ENCODE assay signal across 2 cellular contexts in the genomic region with DNA sequence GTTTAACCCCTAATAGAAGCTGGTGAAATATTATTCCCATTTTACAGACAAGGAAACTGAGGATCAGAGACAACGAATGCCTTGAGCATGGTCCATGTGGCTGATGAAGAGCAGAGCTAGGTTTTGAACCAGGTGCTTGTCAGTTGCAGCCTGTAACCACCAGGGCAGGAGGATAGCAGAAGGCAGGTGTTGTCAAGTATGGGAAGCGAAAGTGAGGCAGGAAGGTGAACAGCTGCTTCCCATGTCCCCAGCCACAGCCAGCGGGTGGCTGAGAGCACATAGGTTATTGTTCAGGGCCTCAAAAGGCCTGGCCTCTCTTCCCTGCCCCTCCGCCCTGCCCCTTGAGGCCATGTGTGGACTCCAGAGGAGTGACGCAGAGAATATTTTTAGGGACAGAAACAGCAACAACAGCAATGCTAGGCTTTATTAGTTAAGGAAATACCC.
TF ChIP-seq lines count a peak whose summit lies in the region.

No MANE protein-coding gene starts in this region.

TF ChIP-seq in A549, 52 proteins besides CTCF, POLR2A, EP300 and RAD21 (continued from another document):
- TF ChIP-seq, protein P1, sequence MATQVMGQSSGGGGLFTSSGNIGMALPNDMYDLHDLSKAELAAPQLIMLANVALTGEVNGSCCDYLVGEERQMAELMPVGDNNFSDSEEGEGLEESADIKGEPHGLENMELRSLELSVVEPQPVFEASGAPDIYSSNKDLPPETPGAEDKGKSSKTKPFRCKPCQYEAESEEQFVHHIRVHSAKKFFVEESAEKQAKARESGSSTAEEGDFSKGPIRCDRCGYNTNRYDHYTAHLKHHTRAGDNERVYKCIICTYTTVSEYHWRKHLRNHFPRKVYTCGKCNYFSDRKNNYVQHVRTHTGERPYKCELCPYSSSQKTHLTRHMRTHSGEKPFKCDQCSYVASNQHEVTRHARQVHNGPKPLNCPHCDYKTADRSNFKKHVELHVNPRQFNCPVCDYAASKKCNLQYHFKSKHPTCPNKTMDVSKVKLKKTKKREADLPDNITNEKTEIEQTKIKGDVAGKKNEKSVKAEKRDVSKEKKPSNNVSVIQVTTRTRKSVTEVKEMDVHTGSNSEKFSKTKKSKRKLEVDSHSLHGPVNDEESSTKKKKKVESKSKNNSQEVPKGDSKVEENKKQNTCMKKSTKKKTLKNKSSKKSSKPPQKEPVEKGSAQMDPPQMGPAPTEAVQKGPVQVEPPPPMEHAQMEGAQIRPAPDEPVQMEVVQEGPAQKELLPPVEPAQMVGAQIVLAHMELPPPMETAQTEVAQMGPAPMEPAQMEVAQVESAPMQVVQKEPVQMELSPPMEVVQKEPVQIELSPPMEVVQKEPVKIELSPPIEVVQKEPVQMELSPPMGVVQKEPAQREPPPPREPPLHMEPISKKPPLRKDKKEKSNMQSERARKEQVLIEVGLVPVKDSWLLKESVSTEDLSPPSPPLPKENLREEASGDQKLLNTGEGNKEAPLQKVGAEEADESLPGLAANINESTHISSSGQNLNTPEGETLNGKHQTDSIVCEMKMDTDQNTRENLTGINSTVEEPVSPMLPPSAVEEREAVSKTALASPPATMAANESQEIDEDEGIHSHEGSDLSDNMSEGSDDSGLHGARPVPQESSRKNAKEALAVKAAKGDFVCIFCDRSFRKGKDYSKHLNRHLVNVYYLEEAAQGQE (IDR thresholded peaks at IDR 0.05), result no peak
- TF ChIP-seq CBX2 (IDR thresholded peaks at IDR 0.05; ENCODE audit: borderline replicate concordance, low read depth) (no peak), POLR2AphosphoS2 (conservative IDR thresholded peaks at IDR 0.05; ENCODE audit: low read length) (no peak), MAZ (IDR thresholded peaks at IDR 0.05; ENCODE audit: borderline replicate concordance, low read depth, low read length) (no peak), CHD2 (IDR thresholded peaks at IDR 0.05; ENCODE audit: low read length, partially characterized antibody) (no peak), FOSB (CRISPR knock-in tag; IDR thresholded peaks at IDR 0.05) (no peak), NFE2L2 (conservative IDR thresholded peaks at IDR 0.05; ENCODE audit: low read length) (no peak), BHLHE40 (IDR thresholded peaks at IDR 0.05; ENCODE audit: low read depth, low read length) (no peak)
- TF ChIP-seq, protein P2, sequence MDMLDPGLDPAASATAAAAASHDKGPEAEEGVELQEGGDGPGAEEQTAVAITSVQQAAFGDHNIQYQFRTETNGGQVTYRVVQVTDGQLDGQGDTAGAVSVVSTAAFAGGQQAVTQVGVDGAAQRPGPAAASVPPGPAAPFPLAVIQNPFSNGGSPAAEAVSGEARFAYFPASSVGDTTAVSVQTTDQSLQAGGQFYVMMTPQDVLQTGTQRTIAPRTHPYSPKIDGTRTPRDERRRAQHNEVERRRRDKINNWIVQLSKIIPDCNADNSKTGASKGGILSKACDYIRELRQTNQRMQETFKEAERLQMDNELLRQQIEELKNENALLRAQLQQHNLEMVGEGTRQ (IDR thresholded peaks at IDR 0.05), result no peak
- TF ChIP-seq, protein P3, sequence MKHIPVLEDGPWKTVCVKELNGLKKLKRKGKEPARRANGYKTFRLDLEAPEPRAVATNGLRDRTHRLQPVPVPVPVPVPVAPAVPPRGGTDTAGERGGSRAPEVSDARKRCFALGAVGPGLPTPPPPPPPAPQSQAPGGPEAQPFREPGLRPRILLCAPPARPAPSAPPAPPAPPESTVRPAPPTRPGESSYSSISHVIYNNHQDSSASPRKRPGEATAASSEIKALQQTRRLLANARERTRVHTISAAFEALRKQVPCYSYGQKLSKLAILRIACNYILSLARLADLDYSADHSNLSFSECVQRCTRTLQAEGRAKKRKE (CRISPR knock-in tag; IDR thresholded peaks at IDR 0.05; ENCODE audit: low read depth), result no peak
- TF ChIP-seq, protein P4, sequence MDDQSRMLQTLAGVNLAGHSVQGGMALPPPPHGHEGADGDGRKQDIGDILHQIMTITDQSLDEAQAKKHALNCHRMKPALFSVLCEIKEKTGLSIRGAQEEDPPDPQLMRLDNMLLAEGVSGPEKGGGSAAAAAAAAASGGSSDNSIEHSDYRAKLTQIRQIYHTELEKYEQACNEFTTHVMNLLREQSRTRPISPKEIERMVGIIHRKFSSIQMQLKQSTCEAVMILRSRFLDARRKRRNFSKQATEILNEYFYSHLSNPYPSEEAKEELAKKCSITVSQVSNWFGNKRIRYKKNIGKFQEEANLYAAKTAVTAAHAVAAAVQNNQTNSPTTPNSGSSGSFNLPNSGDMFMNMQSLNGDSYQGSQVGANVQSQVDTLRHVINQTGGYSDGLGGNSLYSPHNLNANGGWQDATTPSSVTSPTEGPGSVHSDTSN (IDR thresholded peaks at IDR 0.05), result no peak
TF ChIP-seq in A549: peak in this region for 0.

TF ChIP-seq in SK-N-SH treated with all-trans-retinoic acid at 6 μM for 48 hours, 23 proteins besides CTCF, POLR2A, EP300 and RAD21 (continued from another document):
- TF ChIP-seq, protein P5, sequence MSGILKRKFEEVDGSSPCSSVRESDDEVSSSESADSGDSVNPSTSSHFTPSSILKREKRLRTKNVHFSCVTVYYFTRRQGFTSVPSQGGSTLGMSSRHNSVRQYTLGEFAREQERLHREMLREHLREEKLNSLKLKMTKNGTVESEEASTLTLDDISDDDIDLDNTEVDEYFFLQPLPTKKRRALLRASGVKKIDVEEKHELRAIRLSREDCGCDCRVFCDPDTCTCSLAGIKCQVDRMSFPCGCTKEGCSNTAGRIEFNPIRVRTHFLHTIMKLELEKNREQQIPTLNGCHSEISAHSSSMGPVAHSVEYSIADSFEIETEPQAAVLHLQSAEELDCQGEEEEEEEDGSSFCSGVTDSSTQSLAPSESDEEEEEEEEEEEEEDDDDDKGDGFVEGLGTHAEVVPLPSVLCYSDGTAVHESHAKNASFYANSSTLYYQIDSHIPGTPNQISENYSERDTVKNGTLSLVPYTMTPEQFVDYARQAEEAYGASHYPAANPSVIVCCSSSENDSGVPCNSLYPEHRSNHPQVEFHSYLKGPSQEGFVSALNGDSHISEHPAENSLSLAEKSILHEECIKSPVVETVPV (CRISPR knock-in tag; IDR thresholded peaks at IDR 0.05), result no peak
- TF ChIP-seq TOX (CRISPR knock-in tag; IDR thresholded peaks at IDR 0.05; ENCODE audit: borderline replicate concordance) (no peak), ESRRG (CRISPR knock-in tag; IDR thresholded peaks at IDR 0.05) (no peak), BACH2 (CRISPR knock-in tag; IDR thresholded peaks at IDR 0.05; ENCODE audit: borderline replicate concordance) (no peak)
